ENCODE assay signal across 8 cellular contexts in the genomic region with DNA sequence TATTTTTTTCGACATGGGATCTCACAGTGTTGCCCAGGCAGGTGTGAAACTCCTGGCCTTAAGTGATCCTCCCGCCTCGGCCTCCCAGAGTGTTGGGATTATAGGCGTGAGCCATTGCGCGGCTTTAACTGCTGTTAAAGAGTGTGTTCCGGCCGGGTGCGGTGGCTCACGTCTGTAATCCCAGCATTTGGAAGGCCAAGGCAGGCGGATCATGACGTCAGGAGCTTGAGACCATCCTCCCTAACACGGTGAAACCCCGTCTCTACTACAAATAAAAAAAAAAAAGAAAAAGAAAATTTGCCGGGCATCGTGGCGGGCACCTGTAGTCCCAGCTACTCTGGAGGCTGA. TPM values are rescaled to one million over a fixed set of nuclear protein-coding genes. Genes with fewer than 3 reads are reported as not detected.
DNase-seq lines count a peak whose midpoint lies in the region; ATAC-seq and TF ChIP-seq lines count a peak whose summit lies in the region.

No MANE protein-coding gene starts in this region.

- CTCF ChIA-PET in OCI-LY7 (lab: Charles Lee; ENCODE audit: unreplicated experiment), result no interaction called here

- H3K79me2 ChIP-seq in OCI-LY7 (ENCODE audit: insufficient read depth, low read depth, low read length), result peaks cover 52% of the 10 kb centered on the region; the same call in 1 of the 2 replicates

- TF ChIP-seq CTCF in OCI-LY7 (conservative IDR thresholded peaks at IDR 0.05; ENCODE audit: low read length) (no peak), esophagus squamous epithelium (IDR thresholded peaks at IDR 0.05) (no peak), progenitor cell of endocrine pancreas (IDR thresholded peaks at IDR 0.05; ENCODE audit: unreplicated experiment) (no peak)

- peak overlapping the region; percentile 96 for H3K27ac Mint-ChIP-seq in progenitor cell of endocrine pancreas

- H3K4me3 ChIP-seq in OCI-LY7 (ENCODE audit: low read depth, low read length, poor library complexity, severe bottlenecking), result peak overlapping the region; percentile 77
- H3K4me3 ChIP-seq in esophagus squamous epithelium, result peak overlapping the region; percentile 86 to 99 (median 93)

- TF ChIP-seq POLR2A in esophagus squamous epithelium (IDR thresholded peaks at IDR 0.05) (no peak), GM18505 (IDR thresholded peaks at IDR 0.05; ENCODE audit: borderline replicate concordance, extremely low read depth, insufficient read depth, insufficient read length) (no peak)

- no peaks in the 10 kb centered on the region for H3K27me3 Mint-ChIP-seq in progenitor cell of endocrine pancreas

- H4K20me1 ChIP-seq in OCI-LY7 (ENCODE audit: insufficient read depth, low read length), result no peaks in the 10 kb centered on the region

- no peaks in the 10 kb centered on the region for H3K9me3 Mint-ChIP-seq in progenitor cell of endocrine pancreas (ENCODE audit: low read depth)

- ATAC-seq in GM18505 (IDR thresholded peaks at IDR 0.05; ENCODE audit: unreplicated experiment), result no peak
- ATAC-seq in HG02973 (IDR thresholded peaks at IDR 0.05; ENCODE audit: unreplicated experiment), result no peak

- BruUV-seq in OCI-LY7 (replicated peaks; lab: Mats Ljungman, UMichigan), result no TSS peak

- H3K4me2 ChIP-seq in OCI-LY7 (ENCODE audit: low read length), result peak overlapping the region; percentile 96

- intact Hi-C loops in OCI-LY7 (cut with micrococcal nuclease; ENCODE audit: unreplicated experiment), result loop anchor here (5.0 kb wide), 3 partner anchors 101 to 256 kb away; a partner anchor contains a TSS
- intact Hi-C loops in esophagus squamous epithelium (cut with DNase I), result no loop called here

- H3K9me3 ChIP-seq in ES-I3 (ENCODE audit: control insufficient read depth, insufficient read depth, low read length) (no peaks in the 10 kb centered on the region), OCI-LY7 (ENCODE audit: low read length) (no peaks in the 10 kb centered on the region), esophagus squamous epithelium (no peaks in the 10 kb centered on the region)

- H3K27ac ChIP-seq in OCI-LY7 (ENCODE audit: low read depth, low read length, poor library complexity, severe bottlenecking) (no peak overlapping the region), esophagus squamous epithelium (peak overlapping the region; percentile 98 to 100 (median 100))

- POLR2A ChIA-PET in OCI-LY7 (lab: Charles Lee), result no interaction called here

- H3K4me1 ChIP-seq in ES-I3 (ENCODE audit: insufficient read depth, low read length), result no peaks in the 10 kb centered on the region
- peaks cover 31% of the 10 kb centered on the region for H3K4me1 ChIP-seq in OCI-LY7 (ENCODE audit: insufficient read depth, low read length, poor library complexity, severe bottlenecking)
- H3K4me1 ChIP-seq in esophagus squamous epithelium, result peaks cover 11 to 61% (median 13%) of the 10 kb centered on the region in 3 donors

- H3K9ac ChIP-seq in ES-I3 (ENCODE audit: low read depth, low read length), result peak overlapping the region; percentile 90

- no peak overlapping the region for H2AFZ ChIP-seq in OCI-LY7 (ENCODE audit: low read length)

- WGBS in esophagus squamous epithelium, 2 donors, result 55% methylated on average over 4 to 17 of the region's 17 CpGs

- H3K9me2 ChIP-seq in OCI-LY7 (ENCODE audit: insufficient read depth, low read length), result no peaks in the 10 kb centered on the region

- DNase-seq in OCI-LY7 (ENCODE audit: low spot score), result no peak
- no peak for DNase-seq in esophagus squamous epithelium (lab: John Stamatoyannopoulos, UW)
- no peak for DNase-seq in progenitor cell of endocrine pancreas (ENCODE audit: low spot score, unreplicated experiment)
- no peak for DNase-seq in stimulated activated CD4-positive, alpha-beta T cell treated with anti-CD3 and anti-CD28 coated beads, Interleukin-15, amount 100 ng/mL, for 24 hours
- DNase-seq in effector CD4-positive, alpha-beta T cell, result no peak

- no peaks in the 10 kb centered on the region for H3K27me3 ChIP-seq in esophagus squamous epithelium

- peaks cover 5% of the 10 kb centered on the region for H3K36me3 Mint-ChIP-seq in progenitor cell of endocrine pancreas (ENCODE audit: insufficient read depth)

- no peaks in the 10 kb centered on the region; the same call in 1 of the 2 replicates for H3K36me3 ChIP-seq in ES-I3 (ENCODE audit: insufficient read depth, low read length)
- peaks cover 19% of the 10 kb centered on the region for H3K36me3 ChIP-seq in OCI-LY7 (ENCODE audit: insufficient read depth, low read length)
- peaks cover 0 to 25% (median 0%) of the 10 kb centered on the region in 3 donors for H3K36me3 ChIP-seq in esophagus squamous epithelium

- H3K4me3 Mint-ChIP-seq in progenitor cell of endocrine pancreas (ENCODE audit: low read depth), result peak overlapping the region; percentile 93

- H3K4me1 Mint-ChIP-seq in progenitor cell of endocrine pancreas (ENCODE audit: low read depth), result peaks cover 10% of the 10 kb centered on the region

RNA-seq across cellular contexts. Expression of a gene that starts 1.1 kb away (rescaled TPM):
- 18.2 and 21.0 TPM in 2 replicates for total RNA-seq in OCI-LY7 (2014; rRNA removed; shearing (Covaris generic))
- 25.5 and 27.2 TPM in 2 replicates for total RNA-seq in OCI-LY7 (2022)
- 10 to 100 TPM; 27.8 to 48.9 (median 33.5) TPM for total RNA-seq in esophagus squamous epithelium
- total RNA-seq in progenitor cell of endocrine pancreas, result 18.6 and 19.4 TPM in 2 replicates
